ENCODE assay signal across 24 cellular contexts in genomic region chr7:77808517-77808916, GRCh38. TPM values are rescaled to one million over a fixed set of nuclear protein-coding genes. Genes with fewer than 3 reads are reported as not detected.
"Had no signal": no experiment of that assay in that cellular context is flagged by ENCODE, and none has a peak within 500 bp of the region (broad histone marks: within the 10 kb centered on the region; RNA-seq: fewer than 3 reads in every experiment).

No MANE protein-coding gene starts in this region.

- H2AFZ ChIP-seq: parathyroid adenoma had no signal

- H3K36me3 ChIP-seq: adrenal gland, ascending aorta, brain microvascular endothelial cell, WERI-Rb-1 had no signal

- H3K9ac ChIP-seq: parathyroid adenoma had no signal

- ATAC-seq: foreskin keratinocyte; left lobe of liver; right cardiac atrium; stimulated activated naive CD8-positive, alpha-beta T cell treated with anti-CD3 and anti-CD28 coated beads, Interleukin-15, amount 100 ng/mL, for 72 hours had no signal

- DNase-seq: activated CD4-positive, CD25-positive, alpha-beta regulatory T cell treated with anti-CD3 and anti-CD28 coated beads, Interleukin-2, amount 50 U/mL, for 72 hours; activated CD8-positive, alpha-beta memory T cell treated with anti-CD3 and anti-CD28 coated beads for 24 hours; activated CD8-positive, alpha-beta memory T cell treated with anti-CD3 and anti-CD28 coated beads, Interleukin-2, amount 50 U/mL, for 4 hours; activated gamma-delta T cell; adrenal gland; brain microvascular endothelial cell; caudate nucleus; dermis blood vessel endothelial cell; effector memory CD4-positive, alpha-beta T cell; foreskin keratinocyte; kidney; naive B cell; nucleus accumbens; right cardiac atrium; stimulated activated CD4-positive, alpha-beta T cell treated with anti-CD3 and anti-CD28 coated beads, Interleukin-4, amount 100 ng/mL, for 24 hours; stimulated activated naive CD8-positive, alpha-beta T cell treated with anti-CD3 and anti-CD28 coated beads, Interleukin-15, amount 100 ng/mL, for 72 hours; tibial artery; WERI-Rb-1 had no signal

- H3K9me3 Mint-ChIP-seq: activated naive CD4-positive, alpha-beta T cell treated with anti-CD3 and anti-CD28 coated beads, Interleukin-2, amount 50 U/mL, for 24 hours had no signal

- H3K27me3 Mint-ChIP-seq: activated naive CD4-positive, alpha-beta T cell treated with anti-CD3 and anti-CD28 coated beads, Interleukin-2, amount 50 U/mL, for 24 hours; naive B cell; stimulated activated naive CD8-positive, alpha-beta T cell treated with anti-CD3 and anti-CD28 coated beads, Interleukin-15, amount 100 ng/mL, for 72 hours had no signal

- H3K27ac Mint-ChIP-seq: activated naive CD4-positive, alpha-beta T cell treated with anti-CD3 and anti-CD28 coated beads, Interleukin-2, amount 50 U/mL, for 24 hours; stimulated activated naive CD8-positive, alpha-beta T cell treated with anti-CD3 and anti-CD28 coated beads, Interleukin-15, amount 100 ng/mL, for 72 hours had no signal

- FAIRE-seq: kidney, TTC549 had no signal

- H3K4me3 ChIP-seq: adrenal gland, ascending aorta, lung, tibial artery had no signal

- H3K27ac ChIP-seq: adrenal gland, ascending aorta, brain microvascular endothelial cell, foreskin keratinocyte, parathyroid adenoma, tibial artery, WERI-Rb-1 had no signal

- H3K4me3 Mint-ChIP-seq: activated naive CD4-positive, alpha-beta T cell treated with anti-CD3 and anti-CD28 coated beads, Interleukin-2, amount 50 U/mL, for 24 hours; stimulated activated naive CD8-positive, alpha-beta T cell treated with anti-CD3 and anti-CD28 coated beads, Interleukin-15, amount 100 ng/mL, for 72 hours had no signal

- H3K27me3 ChIP-seq: adrenal gland, ascending aorta, brain microvascular endothelial cell, foreskin keratinocyte, tibial artery had no signal

RNA-seq across cellular contexts. Expression of gene TMEM60, which starts 10.3 kb away (rescaled TPM):
- total RNA-seq: ascending aorta had no signal
